Comparison of ENCODE assay signal across 26 cellular contexts in genomic region chr1:235429143-235429542, GRCh38.
"Had no signal": no experiment of that assay in that cellular context is flagged by ENCODE, and none has a peak within 500 bp of the region (broad histone marks: within the 10 kb centered on the region; RNA-seq: fewer than 3 reads in every experiment).

No MANE protein-coding gene starts in this region.

- H3K27ac Mint-ChIP-seq: activated CD4-positive, alpha-beta T cell treated with anti-CD3 and anti-CD28 coated beads, Interleukin-2, amount 10 ng/mL, durations not matched to agents 7 days and 5 days; activated CD8-positive, alpha-beta T cell treated with anti-CD3 and anti-CD28 coated beads for 36 hours; activated T-helper 17 cell treated with anti-CD3 and anti-CD28 coated beads, Interleukin-2, amount 50 U/mL, for 72 hours; mesothelial cell of epicardium; WTC11 had no signal

- H3K27ac ChIP-seq: epithelial cell of prostate, esophagus squamous epithelium, ovary, psoas muscle, right atrium auricular region, tibial nerve had no signal

- ATAC-seq: activated CD8-positive, alpha-beta T cell treated with anti-CD3 and anti-CD28 coated beads for 36 hours; activated T-cell treated with anti-CD3 and anti-CD28 coated beads, Interleukin-2, amount 50 U/mL, for 4 hours; activated T-helper 17 cell treated with anti-CD3 and anti-CD28 coated beads, Interleukin-2, amount 50 U/mL, for 72 hours; left colon; psoas muscle; WTC11 had no signal

- H3K4me1 Mint-ChIP-seq: activated T-helper 17 cell treated with anti-CD3 and anti-CD28 coated beads, Interleukin-2, amount 50 U/mL, for 72 hours; mesothelial cell of epicardium; WTC11 had no signal

- H3K9me3 ChIP-seq: esophagus squamous epithelium, ovary, psoas muscle, right atrium auricular region, tibial nerve had no signal

- H3K36me3 ChIP-seq: ovary had no signal

- H3K4me3 ChIP-seq: esophagus squamous epithelium, ovary, psoas muscle, right atrium auricular region, tibial nerve had no signal

- H3K4me3 Mint-ChIP-seq: activated CD4-positive, alpha-beta T cell treated with anti-CD3 and anti-CD28 coated beads, Interleukin-2, amount 10 ng/mL, durations not matched to agents 7 days and 5 days; activated CD8-positive, alpha-beta T cell treated with anti-CD3 and anti-CD28 coated beads for 36 hours; activated T-cell treated with anti-CD3 and anti-CD28 coated beads, Interleukin-2, amount 50 U/mL, for 4 hours; activated T-helper 17 cell treated with anti-CD3 and anti-CD28 coated beads, Interleukin-2, amount 50 U/mL, for 72 hours; central memory CD8-positive, alpha-beta T cell; mesothelial cell of epicardium; naive B cell; WTC11 had no signal

- H3K4me1 ChIP-seq: esophagus squamous epithelium, right atrium auricular region, tibial nerve had no signal

- H3K27me3 Mint-ChIP-seq: activated CD4-positive, alpha-beta T cell treated with anti-CD3 and anti-CD28 coated beads, Interleukin-2, amount 10 ng/mL, durations not matched to agents 7 days and 5 days; activated CD8-positive, alpha-beta T cell treated with anti-CD3 and anti-CD28 coated beads for 36 hours; activated T-helper 17 cell treated with anti-CD3 and anti-CD28 coated beads, Interleukin-2, amount 50 U/mL, for 72 hours; central memory CD8-positive, alpha-beta T cell; naive B cell had no signal

- H3K27me3 ChIP-seq: esophagus squamous epithelium, ovary, right atrium auricular region, tibial nerve had no signal

- DNase-seq: activated CD4-positive, alpha-beta T cell treated with anti-CD3 and anti-CD28 coated beads for 1 hour; activated CD4-positive, alpha-beta T cell treated with anti-CD3 and anti-CD28 coated beads, Interleukin-2, amount 10 ng/mL, durations not matched to agents 7 days and 5 days; activated CD8-positive, alpha-beta T cell treated with anti-CD3 and anti-CD28 coated beads for 36 hours; activated gamma-delta T cell treated with Interleukin-2 at 50 U/mL for 16 hours; activated naive CD4-positive, alpha-beta T cell treated with anti-CD3 and anti-CD28 coated beads, Interleukin-2, amount 50 U/mL, for 16 hours; activated T-cell treated with anti-CD3 and anti-CD28 coated beads, Interleukin-2, amount 50 U/mL, for 4 hours; amygdala; dermis blood vessel endothelial cell; effector CD4-positive, alpha-beta T cell; esophagus squamous epithelium; hippocampal formation; left colon; naive B cell; ovary; psoas muscle; stimulated activated CD4-positive, alpha-beta T cell treated with anti-CD3 and anti-CD28 coated beads, Interleukin-15, amount 100 ng/mL, for 24 hours; stimulated activated CD4-positive, alpha-beta T cell treated with anti-CD3 and anti-CD28 coated beads, Interleukin-2, amount 100 ng/mL, for 24 hours; stimulated activated naive CD4-positive, alpha-beta T cell; T-helper 2 cell had no signal

- H3K9me3 Mint-ChIP-seq: activated CD4-positive, alpha-beta T cell treated with anti-CD3 and anti-CD28 coated beads, Interleukin-2, amount 10 ng/mL, durations not matched to agents 7 days and 5 days; activated CD8-positive, alpha-beta T cell treated with anti-CD3 and anti-CD28 coated beads for 36 hours; activated T-cell treated with anti-CD3 and anti-CD28 coated beads, Interleukin-2, amount 50 U/mL, for 4 hours; activated T-helper 17 cell treated with anti-CD3 and anti-CD28 coated beads, Interleukin-2, amount 50 U/mL, for 72 hours; central memory CD8-positive, alpha-beta T cell; mesothelial cell of epicardium; naive B cell; WTC11 had no signal
